8 cellular contexts compared by ENCODE assay signal in the genomic region with DNA sequence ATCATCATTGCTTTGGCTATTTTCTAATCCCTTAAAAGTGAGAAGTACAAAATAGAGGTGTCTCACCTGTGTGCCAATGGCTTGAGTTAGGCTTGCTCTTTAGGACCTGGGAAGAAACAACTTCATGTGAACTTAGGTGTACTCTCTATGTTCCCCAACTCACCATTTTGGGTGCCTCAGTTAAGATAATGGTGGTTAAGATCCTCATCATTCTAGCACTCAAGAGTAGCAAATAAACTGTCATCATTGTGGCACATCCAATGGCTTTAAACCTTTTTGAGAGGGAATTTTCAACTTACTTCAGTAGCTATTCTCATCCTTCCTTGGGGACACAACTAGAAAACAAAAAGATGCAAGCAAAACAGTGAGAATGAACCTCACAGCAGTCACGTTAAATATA. TPM values are rescaled to one million over a fixed set of nuclear protein-coding genes. Genes with fewer than 3 reads are reported as not detected.
A peak's percentile ranks its signal among the peaks of the same experiment; 100 is the strongest.
DNase-seq lines count a peak whose midpoint lies in the region; ATAC-seq, FAIRE-seq and TF ChIP-seq lines count a peak whose summit lies in the region.

No MANE protein-coding gene starts in this region.

- H3K4me3 ChIP-seq in RWPE2 (ENCODE audit: severe bottlenecking) (peak overlapping the region; percentile 92), esophagus (ENCODE audit: low read depth in 1 of 2, low read length in 2 of 2) (peak overlapping the region; percentile 83 to 92), psoas muscle (peak overlapping the region; percentile 87)

- ATAC-seq in RWPE2 (ENCODE audit: low read depth), result no peak
- ATAC-seq in psoas muscle, result no peak

- TF ChIP-seq CTCF in RWPE2 (IDR thresholded peaks at IDR 0.05; ENCODE audit: poor library complexity, severe bottlenecking) (no peak), psoas muscle (IDR thresholded peaks at IDR 0.05) (no peak)

- FAIRE-seq in GM18507 (lab: Jason Lieb, UNC), result peak; percentile 50

- intact Hi-C loops in psoas muscle (cut with DNase I), result loop anchor here in 1 of 2 donors (5.0 kb wide), 1 partner anchor 44 kb away; the partner anchor contains the start of genes CENPL and DARS2

- H3K36me3 ChIP-seq in RWPE2 (ENCODE audit: low read depth), result peaks cover 58% of the 10 kb centered on the region
- peaks cover 7 to 10% of the 10 kb centered on the region in 2 donors for H3K36me3 ChIP-seq in esophagus (ENCODE audit: control insufficient read depth in 2 of 2, insufficient read depth in 2 of 2, low read length in 1 of 2)
- peaks cover 6 to 71% of the 10 kb centered on the region in 2 donors for H3K36me3 ChIP-seq in psoas muscle (ENCODE audit: insufficient read depth in 1 of 2, low read depth in 1 of 2)

- DNase-seq in GM18507 (ENCODE audit: extremely low spot score, insufficient read length, low read depth) (no peak), RWPE2 (ENCODE audit: low spot score) (no peak), psoas muscle (no peak), epidermal melanocyte (ENCODE audit: insufficient read length, low spot score) (no peak), T-helper 9 cell (no peak), NCI-H2196 treated with DMSO at 0.1 percent for 48 hours (lab: John Stamatoyannopoulos, UW; ENCODE audit: unreplicated experiment) (no peak), kidney glomerular epithelial cell (lab: John Stamatoyannopoulos, UW) (no peak)

- 7 to 19% methylated on average over 1 of the region's 1 CpG for WGBS in esophagus, 2 donors
- 36 to 55% (median 48%) methylated on average over 1 of the region's 1 CpG for WGBS in psoas muscle, 3 donors

- no peaks in the 10 kb centered on the region for H3K9me3 ChIP-seq in RWPE2 (ENCODE audit: severe bottlenecking)
- H3K9me3 ChIP-seq in esophagus (ENCODE audit: control insufficient read depth in 2 of 2, insufficient read depth in 1 of 2, low read depth in 1 of 2, low read length in 1 of 2), result no peaks in the 10 kb centered on the region
- no peaks in the 10 kb centered on the region for H3K9me3 ChIP-seq in psoas muscle

- H3K27ac ChIP-seq in RWPE2 (ENCODE audit: poor library complexity, severe bottlenecking) (peak overlapping the region; percentile 91), esophagus (ENCODE audit: low read depth in 2 of 2, low read length in 1 of 2) (peak overlapping the region; percentile 41 to 98), psoas muscle (peak overlapping the region; percentile 96)

- no peaks in the 10 kb centered on the region for H3K27me3 ChIP-seq in RWPE2 (ENCODE audit: insufficient read depth, poor library complexity, severe bottlenecking)
- no peaks in the 10 kb centered on the region for H3K27me3 ChIP-seq in esophagus (ENCODE audit: control insufficient read depth in 1 of 2, insufficient read depth in 2 of 2, low read length in 2 of 2)
- no peaks in the 10 kb centered on the region for H3K27me3 ChIP-seq in psoas muscle (ENCODE audit: insufficient read depth in 3 of 3, low read length in 2 of 3)

- H3K4me1 ChIP-seq in RWPE2 (ENCODE audit: insufficient read depth, poor library complexity, severe bottlenecking), result peaks cover 18% of the 10 kb centered on the region
- no peaks in the 10 kb centered on the region for H3K4me1 ChIP-seq in esophagus (ENCODE audit: control insufficient read depth in 2 of 2, insufficient read depth in 2 of 2, low read length in 1 of 2)
- H3K4me1 ChIP-seq in psoas muscle, result peaks cover 30% of the 10 kb centered on the region

RNA-seq across cellular contexts. Expression of gene GAS5, which starts 1.3 kb away (rescaled TPM):
- 100 to 1,000 TPM; 419 to 527 TPM for polyA plus RNA-seq in esophagus
- total RNA-seq in psoas muscle, result 100 to 1,000 TPM in 2 of 4 donors, 10 to 100 TPM in 2; 70.0 to 148 (median 100) TPM
- polyA plus RNA-seq in psoas muscle, result 100 to 1,000 TPM; 115 to 222 (median 178) TPM

RNA-seq across cellular contexts. Expression of gene ZBTB37, which starts 1.7 kb away (rescaled TPM):
- polyA plus RNA-seq in esophagus (1 to 10 TPM in 1 of 2 donors, under 1 TPM in 1; 0.47 to 1.3 TPM), psoas muscle (1 to 10 TPM; 1.0 to 2.9 (median 2.5) TPM)
- 1 to 10 TPM; 5.5 to 8.2 (median 6.8) TPM for total RNA-seq in psoas muscle

RNA-seq across cellular contexts. Expression of gene CENPL, which starts 41.8 kb away (rescaled TPM):
- polyA plus RNA-seq in esophagus (1 to 10 TPM; 2.1 to 3.2 TPM), psoas muscle (1 to 10 TPM; 2.9 to 7.0 (median 6.5) TPM)
- 1 to 10 TPM; 2.1 to 6.7 (median 4.4) TPM for total RNA-seq in psoas muscle

RNA-seq across cellular contexts. Expression of gene DARS2, which starts 42.0 kb away (rescaled TPM):
- polyA plus RNA-seq in esophagus (1 to 10 TPM; 6.4 to 7.9 TPM), psoas muscle (10 to 100 TPM in 1 of 3 donors, 1 to 10 TPM in 2; 4.5 to 12.7 (median 7.3) TPM)
- total RNA-seq in psoas muscle, result 10 to 100 TPM in 1 of 4 donors, 1 to 10 TPM in 3; 5.7 to 14.3 (median 6.7) TPM

RNA-seq across cellular contexts. Expression of gene SERPINC1, which starts 50.7 kb away (rescaled TPM):
- polyA plus RNA-seq in esophagus (under 1 TPM in 1 of 2 donors, not detected in 1; 0.06 TPM), psoas muscle (1 to 10 TPM in 1 of 3 donors, under 1 TPM in 1, not detected in 1; 0.08 to 5.3 TPM)
- under 1 TPM in 2 of 4 donors, not detected in 2; 0.22 to 0.51 TPM for total RNA-seq in psoas muscle
